Comparison of ENCODE assay signal across 9 cellular contexts in the genomic region with DNA sequence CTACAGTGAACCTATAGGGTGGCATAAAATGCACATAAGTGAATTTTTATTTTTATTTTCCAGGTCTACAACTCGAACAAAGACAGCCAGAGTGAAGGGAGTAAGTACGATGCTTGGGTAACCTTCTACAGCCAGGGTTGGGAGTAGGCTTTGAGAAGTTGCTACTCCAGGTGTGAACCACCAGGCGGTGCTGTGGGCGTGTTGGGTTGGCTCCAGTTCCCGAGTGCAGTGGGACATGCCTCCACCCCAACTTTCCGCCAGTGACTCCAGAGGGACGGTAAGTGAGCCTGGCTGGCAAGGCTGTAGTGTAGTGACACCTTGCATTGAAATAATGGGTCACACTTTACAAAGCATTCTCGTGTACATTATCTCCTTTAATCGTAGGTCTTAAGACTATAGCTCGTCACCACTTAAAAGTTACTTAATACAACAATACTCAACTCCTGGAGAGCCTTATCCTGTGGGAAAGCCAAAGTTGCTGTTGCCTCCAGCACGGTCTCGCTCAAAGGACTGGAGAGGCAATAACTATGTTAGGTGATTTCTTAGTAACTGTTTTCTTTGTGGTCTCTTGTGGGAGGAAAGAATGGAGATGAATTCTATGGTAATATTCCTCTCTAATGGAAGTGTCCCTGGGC.
DNase-seq lines count a peak whose midpoint lies in the region; ATAC-seq lines count a peak whose summit lies in the region.
"Had no signal": no experiment of that assay in that cellular context is flagged by ENCODE, and none has a peak within 500 bp of the region (broad histone marks: within the 10 kb centered on the region; RNA-seq: fewer than 3 reads in every experiment).

No MANE protein-coding gene starts in this region.

- peak overlapping the region in 6 of 8 donors; percentile 29 to 96 (median 74) for H3K27ac Mint-ChIP-seq in CD8-positive, alpha-beta memory T cell
- H3K27ac Mint-ChIP-seq in immature natural killer cell = peak overlapping the region; percentile 14 to 71 (median 46)
- H3K27ac Mint-ChIP-seq: dendritic cell treated with granulocyte-macrophage colony-stimulating factor and Interleukin-4, amounts not matched to agents 40 ng/mL and 50 ng/mL, for 4 days had no signal

- CTCF ChIA-PET in CD8-positive, alpha-beta memory T cell (lab: Charles Lee) = interaction anchor here (1.0 to 1.7 kb wide), 2 partner anchors 10 to 12 kb away, joined by 3 read pairs; no protein-coding TSS in a partner anchor

- H3K9me3 Mint-ChIP-seq in CD8-positive, alpha-beta memory T cell = no peaks in the 10 kb centered on the region
- no peaks in the 10 kb centered on the region for H3K9me3 Mint-ChIP-seq in immature natural killer cell
- H3K9me3 Mint-ChIP-seq: dendritic cell treated with granulocyte-macrophage colony-stimulating factor and Interleukin-4, amounts not matched to agents 40 ng/mL and 50 ng/mL, for 4 days had no signal

- H3K4me1 ChIP-seq in CD8-positive, alpha-beta memory T cell (ENCODE audit: insufficient read depth, low read length) = peaks cover 7% of the 10 kb centered on the region
- H3K4me1 ChIP-seq in HAP-1 = no peaks in the 10 kb centered on the region

- H3K27me3 ChIP-seq in CD8-positive, alpha-beta memory T cell (ENCODE audit: insufficient read depth, low read length, poor library complexity, severe bottlenecking) = no peaks in the 10 kb centered on the region
- H3K27me3 ChIP-seq in HAP-1 (ENCODE audit: low read depth) = no peaks in the 10 kb centered on the region

- peaks cover 0 to 1% of the 10 kb centered on the region in 2 donors for H3K27me3 Mint-ChIP-seq in CD8-positive, alpha-beta memory T cell
- peaks cover 5 to 8% (median 6%) of the 10 kb centered on the region in 3 donors for H3K27me3 Mint-ChIP-seq in immature natural killer cell (ENCODE audit: low read depth in 3 of 3)
- H3K27me3 Mint-ChIP-seq: dendritic cell treated with granulocyte-macrophage colony-stimulating factor and Interleukin-4, amounts not matched to agents 40 ng/mL and 50 ng/mL, for 4 days had no signal

- ATAC-seq in activated CD4-positive, CD25-positive, alpha-beta regulatory T cell treated with anti-CD3 and anti-CD28 coated beads, Interleukin-2, amount 50 U/mL, for 24 hours = no peak
- no peak for ATAC-seq in HG02678 (IDR thresholded peaks at IDR 0.05; ENCODE audit: unreplicated experiment)

- H3K36me3 ChIP-seq in CD8-positive, alpha-beta memory T cell (ENCODE audit: insufficient read depth, low read length) = no peaks in the 10 kb centered on the region
- H3K36me3 ChIP-seq in HAP-1 (replicated peaks) = no peaks in the 10 kb centered on the region

- H3K36me3 Mint-ChIP-seq in CD8-positive, alpha-beta memory T cell = peaks cover 15 to 53% (median 29%) of the 10 kb centered on the region in 3 donors
- peaks cover 17 to 34% (median 23%) of the 10 kb centered on the region in 3 donors for H3K36me3 Mint-ChIP-seq in immature natural killer cell

- H3K9me3 ChIP-seq in CD8-positive, alpha-beta memory T cell (ENCODE audit: low read length) = no peaks in the 10 kb centered on the region
- H3K9me3 ChIP-seq in HAP-1 = no peaks in the 10 kb centered on the region

- H3K4me3 Mint-ChIP-seq in CD8-positive, alpha-beta memory T cell = no peak overlapping the region
- no peak overlapping the region for H3K4me3 Mint-ChIP-seq in immature natural killer cell
- H3K4me3 Mint-ChIP-seq: dendritic cell treated with granulocyte-macrophage colony-stimulating factor and Interleukin-4, amounts not matched to agents 40 ng/mL and 50 ng/mL, for 4 days had no signal

- in situ Hi-C loops in HAP-1 (cut with MboI; ENCODE audit: low sequenced_read_pairs) = no loop called here

- H3K27ac ChIP-seq in CD8-positive, alpha-beta memory T cell (ENCODE audit: low read depth, low read length) = no peak overlapping the region

- peak in 1 of 5 donors; percentile 53 for DNase-seq in CD8-positive, alpha-beta memory T cell
- DNase-seq in HAP-1 (ENCODE audit: low spot score in 2 of 2) (peak; percentile 16 to 60), UCSD-AML1 (lab: John Stamatoyannopoulos, UW; ENCODE audit: unreplicated experiment) (peak; percentile 50), immature natural killer cell (no peak), LoVo (ENCODE audit: low spot score) (no peak), cerebellar nuclear complex (lab: John Stamatoyannopoulos, UW) (no peak)

- POLR2A ChIA-PET in CD8-positive, alpha-beta memory T cell (lab: Charles Lee) = interaction anchor here (0.6 kb wide), 1 partner anchor 64 kb away, joined by 4 read pairs; no protein-coding TSS in a partner anchor

- H3K4me3 ChIP-seq in CD8-positive, alpha-beta memory T cell (ENCODE audit: low read length) = no peak overlapping the region
- H3K4me3 ChIP-seq in HAP-1 = no peak overlapping the region

- H3K4me1 Mint-ChIP-seq in CD8-positive, alpha-beta memory T cell = peaks cover 22 to 40% (median 23%) of the 10 kb centered on the region in 3 donors
- peaks cover 30 to 53% of the 10 kb centered on the region in 2 donors for H3K4me1 Mint-ChIP-seq in immature natural killer cell

Comparison
In these comparisons a context has a peak if more than half of its experiments do, and no peak if none do; other contexts are left out.
1. DNase-seq: peak in HAP-1 (2 of 2) and UCSD-AML1 (single experiment); none in immature natural killer cell (0 of 3), LoVo (single experiment) and cerebellar nuclear complex (0 of 2).